Comparison of ENCODE assay signal across 16 cellular contexts in genomic region chr10:84590794-84591193, GRCh38.
DNase-seq lines count a peak whose midpoint lies in the region; ATAC-seq and TF ChIP-seq lines count a peak whose summit lies in the region.
"Had no signal": no experiment of that assay in that cellular context is flagged by ENCODE, and none has a peak within 500 bp of the region (broad histone marks: within the 10 kb centered on the region; RNA-seq: fewer than 3 reads in every experiment).

No MANE protein-coding gene starts in this region.

- DNase-seq in LNCaP clone FGC (ENCODE audit: low read depth) (peak; percentile 34), NCI-H2107 (lab: John Stamatoyannopoulos, UW) (peak; percentile 88), glomerular visceral epithelial cell (ENCODE audit: extremely low spot score) (peak; percentile 7), prostate gland (ENCODE audit: low spot score) (peak; percentile 24), smooth muscle cell (lab: John Stamatoyannopoulos, UW; ENCODE audit: unreplicated experiment) (no peak)
- no peak for DNase-seq in activated T-helper 1 cell treated with anti-CD3 and anti-CD28 coated beads, Interleukin-12 subunit alpha, Interleukin-12 subunit beta, Interleukin-2, Interleukin-4 antibody, amounts not matched to agents 30 ng/mL and 10 ng/mL and 1 ng/mL, durations not matched to agents 14 hours and 24 hours and 36 hours (ENCODE audit: low spot score)
- DNase-seq: activated CD4-positive, alpha-beta T cell treated with anti-CD3 and anti-CD28 coated beads, Interleukin-2, amount 50 U/mL, for 1 hour; activated naive CD4-positive, alpha-beta T cell treated with anti-CD3 and anti-CD28 coated beads for 36 hours; aorta; NCI-H82; Peyer's patch had no signal

- H3F3A ChIP-seq in smooth muscle cell (ENCODE audit: low read depth): no peaks in the 10 kb centered on the region

- H3K9ac ChIP-seq in smooth muscle cell (ENCODE audit: low read depth): no peak overlapping the region

- H3K4me2 ChIP-seq in smooth muscle cell: no peak overlapping the region

- H3K27me3 ChIP-seq in prostate gland (replicated peaks; ENCODE audit: insufficient read depth) (no peaks in the 10 kb centered on the region), smooth muscle cell (ENCODE audit: low read depth) (no peaks in the 10 kb centered on the region)
- H3K27me3 ChIP-seq: pancreas, Peyer's patch had no signal

- H3K79me2 ChIP-seq in smooth muscle cell (ENCODE audit: low read depth): no peaks in the 10 kb centered on the region

- H3K4me1 Mint-ChIP-seq in activated T-helper 1 cell treated with anti-CD3 and anti-CD28 coated beads, Interleukin-12 subunit alpha, Interleukin-12 subunit beta, Interleukin-2, Interleukin-4 antibody, amounts not matched to agents 30 ng/mL and 10 ng/mL and 1 ng/mL, durations not matched to agents 14 hours and 24 hours and 36 hours (ENCODE audit: low read depth): no peaks in the 10 kb centered on the region
- H3K4me1 Mint-ChIP-seq: IgD-negative memory B cell had no signal

- H3K27me3 Mint-ChIP-seq in activated T-helper 1 cell treated with anti-CD3 and anti-CD28 coated beads, Interleukin-12 subunit alpha, Interleukin-12 subunit beta, Interleukin-2, Interleukin-4 antibody, amounts not matched to agents 30 ng/mL and 10 ng/mL and 1 ng/mL, durations not matched to agents 14 hours and 24 hours and 36 hours (ENCODE audit: insufficient read depth): peaks cover 8% of the 10 kb centered on the region

- H3K4me1 ChIP-seq in prostate gland (replicated peaks): peaks cover 5% of the 10 kb centered on the region
- H3K4me1 ChIP-seq in smooth muscle cell (ENCODE audit: low read depth): no peaks in the 10 kb centered on the region
- H3K4me1 ChIP-seq: pancreas, Peyer's patch had no signal

- no peak overlapping the region for H3K4me3 ChIP-seq in LNCaP clone FGC (ENCODE audit: low read depth, low read length)
- H3K4me3 ChIP-seq in prostate gland: no peak overlapping the region
- no peak overlapping the region for H3K4me3 ChIP-seq in smooth muscle cell
- H3K4me3 ChIP-seq: pancreas, Peyer's patch, thoracic aorta had no signal

- H3K36me3 Mint-ChIP-seq in activated T-helper 1 cell treated with anti-CD3 and anti-CD28 coated beads, Interleukin-12 subunit alpha, Interleukin-12 subunit beta, Interleukin-2, Interleukin-4 antibody, amounts not matched to agents 30 ng/mL and 10 ng/mL and 1 ng/mL, durations not matched to agents 14 hours and 24 hours and 36 hours (ENCODE audit: low read depth): no peaks in the 10 kb centered on the region
- H3K36me3 Mint-ChIP-seq: IgD-negative memory B cell had no signal

- no peak overlapping the region for H3K4me3 Mint-ChIP-seq in activated T-helper 1 cell treated with anti-CD3 and anti-CD28 coated beads, Interleukin-12 subunit alpha, Interleukin-12 subunit beta, Interleukin-2, Interleukin-4 antibody, amounts not matched to agents 30 ng/mL and 10 ng/mL and 1 ng/mL, durations not matched to agents 14 hours and 24 hours and 36 hours
- H3K4me3 Mint-ChIP-seq: activated naive CD4-positive, alpha-beta T cell treated with anti-CD3 and anti-CD28 coated beads for 36 hours; IgD-negative memory B cell had no signal

- no peak for TF ChIP-seq POLR2A in prostate gland (IDR thresholded peaks at IDR 0.05)

- 32% methylated on average over 7 of the region's 7 CpGs for WGBS in prostate gland
- 96% methylated on average over 7 of the region's 7 CpGs for WGBS in smooth muscle cell (ENCODE audit: low lambda C conversion rate)

- no peak for ATAC-seq in GM18519 (IDR thresholded peaks at IDR 0.05; ENCODE audit: low FRiP score, unreplicated experiment)
- ATAC-seq in HG02759 (IDR thresholded peaks at IDR 0.05; ENCODE audit: unreplicated experiment): no peak

- H3K9me3 ChIP-seq in prostate gland: no peaks in the 10 kb centered on the region
- H3K9me3 ChIP-seq in smooth muscle cell (replicated peaks; ENCODE audit: low read depth): no peaks in the 10 kb centered on the region
- H3K9me3 ChIP-seq: pancreas, Peyer's patch, thoracic aorta had no signal

- no peaks in the 10 kb centered on the region for H4K20me1 ChIP-seq in smooth muscle cell (ENCODE audit: low read depth)

- H3K27ac ChIP-seq in prostate gland (no peak overlapping the region), smooth muscle cell (ENCODE audit: low read depth) (no peak overlapping the region)
- H3K27ac ChIP-seq: pancreas, Peyer's patch, thoracic aorta had no signal

- H2AFZ ChIP-seq in smooth muscle cell (ENCODE audit: low read depth): no peak overlapping the region

- H3K36me3 ChIP-seq in prostate gland (no peaks in the 10 kb centered on the region), smooth muscle cell (ENCODE audit: low read depth) (no peaks in the 10 kb centered on the region)
- H3K36me3 ChIP-seq: pancreas, Peyer's patch, thoracic aorta had no signal

- TF ChIP-seq CTCF in LNCaP clone FGC (IDR thresholded peaks at IDR 0.05; ENCODE audit: control insufficient read depth, extremely low read depth, insufficient read depth) (no peak), prostate gland (IDR thresholded peaks at IDR 0.05) (no peak), smooth muscle cell (IDR thresholded peaks at IDR 0.05; ENCODE audit: borderline replicate concordance, insufficient read depth, poor library complexity, severe bottlenecking) (no peak)

- H3K27ac Mint-ChIP-seq in activated T-helper 1 cell treated with anti-CD3 and anti-CD28 coated beads, Interleukin-12 subunit alpha, Interleukin-12 subunit beta, Interleukin-2, Interleukin-4 antibody, amounts not matched to agents 30 ng/mL and 10 ng/mL and 1 ng/mL, durations not matched to agents 14 hours and 24 hours and 36 hours: no peak overlapping the region
- H3K27ac Mint-ChIP-seq: activated naive CD4-positive, alpha-beta T cell treated with anti-CD3 and anti-CD28 coated beads for 36 hours; IgD-negative memory B cell had no signal

- intact Hi-C loops in prostate gland (cut with DNase I): no loop called here
- intact Hi-C loops in activated T-helper 1 cell treated with anti-CD3 and anti-CD28 coated beads, Interleukin-12 subunit alpha, Interleukin-12 subunit beta, Interleukin-2, Interleukin-4 antibody, amounts not matched to agents 30 ng/mL and 10 ng/mL and 1 ng/mL, durations not matched to agents 14 hours and 24 hours and 36 hours (cut with micrococcal nuclease): no loop called here

- no peaks in the 10 kb centered on the region for H3K9me3 Mint-ChIP-seq in activated T-helper 1 cell treated with anti-CD3 and anti-CD28 coated beads, Interleukin-12 subunit alpha, Interleukin-12 subunit beta, Interleukin-2, Interleukin-4 antibody, amounts not matched to agents 30 ng/mL and 10 ng/mL and 1 ng/mL, durations not matched to agents 14 hours and 24 hours and 36 hours
- H3K9me3 Mint-ChIP-seq: activated naive CD4-positive, alpha-beta T cell treated with anti-CD3 and anti-CD28 coated beads for 36 hours; IgD-negative memory B cell had no signal

Comparison
In these comparisons a context has a peak if more than half of its experiments do, and no peak if none do; other contexts are left out.
1. DNase-seq: peak in LNCaP clone FGC (single experiment), NCI-H2107 (single experiment), glomerular visceral epithelial cell (single experiment) and prostate gland (single experiment); none in smooth muscle cell (single experiment) and activated T-helper 1 cell treated with anti-CD3 and anti-CD28 coated beads, Interleukin-12 subunit alpha, Interleukin-12 subunit beta, Interleukin-2, Interleukin-4 antibody, amounts not matched to agents 30 ng/mL and 10 ng/mL and 1 ng/mL, durations not matched to agents 14 hours and 24 hours and 36 hours (single experiment).